10 cellular contexts compared by ENCODE assay signal in the genomic region with DNA sequence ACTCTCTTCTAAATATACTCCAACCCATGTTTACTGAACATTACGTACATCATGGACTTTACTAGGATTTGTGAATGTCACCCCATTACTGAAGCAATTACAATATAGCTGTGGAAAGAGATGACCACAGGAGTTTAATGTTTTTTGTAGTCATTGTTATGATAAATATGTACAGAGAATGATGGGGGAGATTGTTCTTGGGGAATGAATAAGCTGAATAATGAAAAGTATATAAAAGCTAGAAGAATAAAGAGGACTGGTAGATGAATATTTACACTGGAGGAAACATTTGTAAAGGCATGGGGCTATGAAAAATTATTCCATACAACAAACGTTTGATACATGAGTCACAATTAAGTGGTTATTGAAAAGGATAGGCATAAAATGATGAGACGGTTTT.
"Had no signal": no experiment of that assay in that cellular context is flagged by ENCODE, and none has a peak within 500 bp of the region (broad histone marks: within the 10 kb centered on the region; RNA-seq: fewer than 3 reads in every experiment).

No MANE protein-coding gene starts in this region.

- ATAC-seq: GM23338, HCT116 had no signal

- H2AFZ ChIP-seq: GM23248, GM23338 had no signal

- H3K27ac ChIP-seq: GM23248 had no signal

- H3K27ac Mint-ChIP-seq: GM23338, H9, HFFc6 had no signal

- H3K4me3 Mint-ChIP-seq: GM23338, H9, HFFc6 had no signal

- DNase-seq: GM23248, GOT3, H7, H9, HCEC 1CT, HFFc6 had no signal

- H3K4me3 ChIP-seq: GM23248, GM23338, HAP-1 had no signal

- H3K9me3 ChIP-seq: HAP-1 had no signal

- H3K36me3 ChIP-seq: HAP-1 had no signal

- H3K9me3 Mint-ChIP-seq: GM23338, H9, HFFc6 had no signal

- FAIRE-seq: H1 had no signal

- H3K4me2 ChIP-seq: GM23338 had no signal

- H3K9ac ChIP-seq: GM23248 had no signal
